In genomic region chr14:31122098-31122611, GRCh38 we compare ENCODE assay signal across 1 cellular context.
TF ChIP-seq lines count a peak whose summit lies in the region.

No MANE protein-coding gene starts in this region.

TF ChIP-seq in HepG2, 621 proteins besides CTCF, POLR2A, EP300 and RAD21 (continued from another document and continues in another):
- TF ChIP-seq ZNF609 (CRISPR knock-in tag; IDR thresholded peaks at IDR 0.05; ENCODE audit: borderline replicate concordance) (no peak), KLF15 (CRISPR knock-in tag; IDR thresholded peaks at IDR 0.05; ENCODE audit: borderline replicate concordance) (no peak), ZSCAN21 (CRISPR knock-in tag; IDR thresholded peaks at IDR 0.05; ENCODE audit: borderline replicate concordance) (no peak), ZNF550 (CRISPR knock-in tag; IDR thresholded peaks at IDR 0.05; ENCODE audit: borderline replicate concordance) (no peak), RARA (CRISPR knock-in tag; IDR thresholded peaks at IDR 0.05) (no peak), NR2F1 (CRISPR knock-in tag; IDR thresholded peaks at IDR 0.05) (no peak), ZNF710 (CRISPR knock-in tag; IDR thresholded peaks at IDR 0.05; ENCODE audit: borderline replicate concordance) (no peak), ZFYVE20 (CRISPR knock-in tag; IDR thresholded peaks at IDR 0.05; ENCODE audit: borderline replicate concordance, low read depth) (0 out of 2 replicates have a peak, but pooled peaks have one; percentile 27), ZNF577 (CRISPR knock-in tag; IDR thresholded peaks at IDR 0.05; ENCODE audit: borderline replicate concordance, low read depth) (no peak), ZFP36L1 (CRISPR knock-in tag; IDR thresholded peaks at IDR 0.05) (no peak), SMAD3 (CRISPR knock-in tag; IDR thresholded peaks at IDR 0.05) (no peak), HNRNPLL (IDR thresholded peaks at IDR 0.05; ENCODE audit: low read depth, low read length, poor library complexity, severe bottlenecking) (no peak), JARID2 (CRISPR knock-in tag; IDR thresholded peaks at IDR 0.05; ENCODE audit: insufficient replicate concordance) (no peak), PPARG (CRISPR knock-in tag; conservative IDR thresholded peaks at IDR 0.05) (no peak), TBL1XR1 (IDR thresholded peaks at IDR 0.05; ENCODE audit: borderline replicate concordance, low read length, partially characterized antibody) (no peak), TRIM24 (CRISPR knock-in tag; IDR thresholded peaks at IDR 0.05) (no peak), ELF4 (CRISPR knock-in tag; IDR thresholded peaks at IDR 0.05; ENCODE audit: borderline replicate concordance) (no peak), TFDP2 (CRISPR knock-in tag; IDR thresholded peaks at IDR 0.05) (no peak), SKIL (CRISPR knock-in tag; IDR thresholded peaks at IDR 0.05; ENCODE audit: borderline replicate concordance) (no peak), SNAPC4 (CRISPR knock-in tag; IDR thresholded peaks at IDR 0.05) (no peak), NRL (CRISPR knock-in tag; IDR thresholded peaks at IDR 0.05; ENCODE audit: borderline replicate concordance) (peak; percentile 68; the same call in 1 of the 2 replicates), CREB1 (IDR thresholded peaks at IDR 0.05) (no peak), CREB1 (CRISPR knock-in tag; IDR thresholded peaks at IDR 0.05) (no peak), THAP9 (CRISPR knock-in tag; IDR thresholded peaks at IDR 0.05; ENCODE audit: borderline replicate concordance) (no peak), TRIM22 (IDR thresholded peaks at IDR 0.05) (no peak), ZNF142 (CRISPR knock-in tag; IDR thresholded peaks at IDR 0.05) (no peak), REL (CRISPR knock-in tag; conservative IDR thresholded peaks at IDR 0.05) (no peak)
